9 cellular contexts compared by ENCODE assay signal in genomic region chr16:88628512-88628974, GRCh38. TPM values are rescaled to one million over a fixed set of nuclear protein-coding genes. Genes with fewer than 3 reads are reported as not detected.
DNase-seq lines count a peak whose midpoint lies in the region; TF ChIP-seq lines count a peak whose summit lies in the region.
"Had no signal": no experiment of that assay in that cellular context is flagged by ENCODE, and none has a peak within 500 bp of the region (broad histone marks: within the 10 kb centered on the region; RNA-seq: fewer than 3 reads in every experiment).

No MANE protein-coding gene starts in this region.

- peak; percentile 37 for TF ChIP-seq CTCF in Loucy (conservative IDR thresholded peaks at IDR 0.05; ENCODE audit: low read length)
- TF ChIP-seq CTCF in endodermal cell (conservative IDR thresholded peaks at IDR 0.05): peak; percentile 84
- TF ChIP-seq CTCF in neural progenitor cell (IDR thresholded peaks at IDR 0.05): peak; percentile 66

- H3K4me1 Mint-ChIP-seq in endodermal cell: no peaks in the 10 kb centered on the region
- no peaks in the 10 kb centered on the region for H3K4me1 Mint-ChIP-seq in neural progenitor cell

- H3K4me3 ChIP-seq in Loucy (ENCODE audit: low read length, poor library complexity, severe bottlenecking) (no peak overlapping the region), endodermal cell (ENCODE audit: low read length) (no peak overlapping the region), neural progenitor cell (no peak overlapping the region)

- H3K79me2 ChIP-seq in Loucy (ENCODE audit: insufficient read depth, low read length) (no peaks in the 10 kb centered on the region), neural progenitor cell (ENCODE audit: low read depth) (no peaks in the 10 kb centered on the region)

- H3K36me3 ChIP-seq in Loucy (ENCODE audit: insufficient read depth, low read length): peaks cover 27% of the 10 kb centered on the region; the same call in 1 of the 2 replicates
- peaks cover 62% of the 10 kb centered on the region for H3K36me3 ChIP-seq in endodermal cell (ENCODE audit: control insufficient read depth, insufficient read depth, low read length)
- H3K36me3 ChIP-seq in neural progenitor cell: no peaks in the 10 kb centered on the region

- no peak overlapping the region for H3K9ac ChIP-seq in Loucy (ENCODE audit: low read depth, low read length, poor library complexity, severe bottlenecking)
- H3K9ac ChIP-seq in endodermal cell (ENCODE audit: extremely low read depth, low read length, poor library complexity, severe bottlenecking): no peak overlapping the region
- no peak overlapping the region for H3K9ac ChIP-seq in neural progenitor cell

- H3K9me3 ChIP-seq in Loucy (ENCODE audit: insufficient read depth, low read depth, low read length) (no peaks in the 10 kb centered on the region), endodermal cell (ENCODE audit: control insufficient read depth, low read length) (no peaks in the 10 kb centered on the region), neural progenitor cell (ENCODE audit: low read depth) (no peaks in the 10 kb centered on the region)

- no peaks in the 10 kb centered on the region for H3F3A ChIP-seq in Loucy (ENCODE audit: low read depth)
- peaks cover 16% of the 10 kb centered on the region for H3F3A ChIP-seq in neural progenitor cell (ENCODE audit: low read depth)

- H3K27ac ChIP-seq in endodermal cell (ENCODE audit: low read depth, low read length) (no peak overlapping the region), neural progenitor cell (peak overlapping the region; percentile 29)

- H4K20me1 ChIP-seq in Loucy (ENCODE audit: insufficient read depth, low read length, poor library complexity, severe bottlenecking) (no peaks in the 10 kb centered on the region), neural progenitor cell (ENCODE audit: low read depth) (peaks cover 13% of the 10 kb centered on the region)

- WGBS in endodermal cell (ENCODE audit: insufficient coverage in 1 of 2, insufficient read length in 1 of 2), 2 experiments: 82 to 84% methylated on average over 10 to 12 of the region's 12 CpGs

- no peaks in the 10 kb centered on the region for H3K9me3 Mint-ChIP-seq in endodermal cell
- no peaks in the 10 kb centered on the region for H3K9me3 Mint-ChIP-seq in neural progenitor cell

- peak; percentile 61 for DNase-seq in DMS53 (lab: John Stamatoyannopoulos, UW)
- DNase-seq in DMS53 treated with DMSO at 0.1 percent for 48 hours (lab: John Stamatoyannopoulos, UW; ENCODE audit: unreplicated experiment): no peak
- DNase-seq in endodermal cell: peak; percentile 93
- DNase-seq in neural progenitor cell (ENCODE audit: low spot score): peak; percentile 72
- no peak for DNase-seq in NCI-H345 treated with DMSO at 0.1 percent for 48 hours (lab: John Stamatoyannopoulos, UW; ENCODE audit: unreplicated experiment)
- DNase-seq in NK-92 treated with Interleukin-12 subunit alpha and Interleukin-12 subunit beta, amount 100 ng/mL, for 24 hours (lab: John Stamatoyannopoulos, UW): no peak
- DNase-seq in DMS153 (lab: John Stamatoyannopoulos, UW): no peak

- H2AFZ ChIP-seq in Loucy (ENCODE audit: low read length) (no peak overlapping the region), neural progenitor cell (replicated peaks) (no peak overlapping the region)

- H3K36me3 Mint-ChIP-seq in endodermal cell (ENCODE audit: low read depth) (peaks cover 60% of the 10 kb centered on the region), neural progenitor cell (peaks cover 7% of the 10 kb centered on the region)

- no peaks in the 10 kb centered on the region for H3K4me1 ChIP-seq in Loucy (ENCODE audit: insufficient read depth, low read length, poor library complexity, severe bottlenecking)
- H3K4me1 ChIP-seq in endodermal cell (ENCODE audit: control insufficient read depth, insufficient read depth, low read length): peaks cover 8% of the 10 kb centered on the region
- H3K4me1 ChIP-seq in neural progenitor cell: no peaks in the 10 kb centered on the region

- H3K27me3 ChIP-seq in Loucy (ENCODE audit: insufficient read depth, low read length, poor library complexity, severe bottlenecking): no peaks in the 10 kb centered on the region
- no peaks in the 10 kb centered on the region for H3K27me3 ChIP-seq in endodermal cell (ENCODE audit: control insufficient read depth, insufficient read depth, low read length, poor library complexity, severe bottlenecking)
- no peaks in the 10 kb centered on the region for H3K27me3 ChIP-seq in neural progenitor cell

- no peak overlapping the region for H3K4me3 Mint-ChIP-seq in endodermal cell
- H3K4me3 Mint-ChIP-seq in neural progenitor cell: no peak overlapping the region

- no peak overlapping the region for H3K4me2 ChIP-seq in Loucy (ENCODE audit: low read depth, low read length, poor library complexity, severe bottlenecking)
- no peak overlapping the region for H3K4me2 ChIP-seq in neural progenitor cell

- no peaks in the 10 kb centered on the region for H3K27me3 Mint-ChIP-seq in endodermal cell (ENCODE audit: insufficient read depth)
- peaks cover 5% of the 10 kb centered on the region for H3K27me3 Mint-ChIP-seq in neural progenitor cell (ENCODE audit: insufficient read depth, low read depth)

- H3K27ac Mint-ChIP-seq in endodermal cell (peak overlapping the region; percentile 48), neural progenitor cell (no peak overlapping the region)

- no peaks in the 10 kb centered on the region for H3K9me2 ChIP-seq in Loucy (replicated peaks; ENCODE audit: low read depth, low read length)

RNA-seq across cellular contexts. Expression of gene IL17C, which starts 9.8 kb away (rescaled TPM):
- total RNA-seq in endodermal cell (not detected), neural progenitor cell (ENCODE audit: low replicate concordance) (not detected in 2 replicates)
- not detected for polyA plus RNA-seq in endodermal cell (2013, experiment 1 of 2)
- polyA plus RNA-seq in endodermal cell (2013, experiment 2 of 2): not detected
- total RNA-seq: mucosa of gallbladder had no signal

RNA-seq across cellular contexts. Expression of gene CYBA, which starts 22.3 kb away (rescaled TPM):
- total RNA-seq in endodermal cell (100 to 1,000 TPM; 188 to 220 TPM), neural progenitor cell (ENCODE audit: low replicate concordance) (29.9 and 101 TPM in 2 replicates)
- polyA plus RNA-seq in endodermal cell (2013, experiment 1 of 2): 63.0 TPM
- polyA plus RNA-seq in endodermal cell (2013, experiment 2 of 2): 54.6 TPM

RNA-seq across cellular contexts. Expression of gene MVD, which starts 34.3 kb away (rescaled TPM):
- total RNA-seq in endodermal cell (10 to 100 TPM; 79.8 to 81.4 TPM), neural progenitor cell (ENCODE audit: low replicate concordance) (12.7 and 53.7 TPM in 2 replicates)
- 111 TPM for polyA plus RNA-seq in endodermal cell (2013, experiment 1 of 2)
- 106 TPM for polyA plus RNA-seq in endodermal cell (2013, experiment 2 of 2)

RNA-seq across cellular contexts. Expression of gene SNAI3, which starts 57.8 kb away (rescaled TPM):
- 1 to 10 TPM in 1 of 2 donors, under 1 TPM in 1; 0.77 to 2.1 TPM for total RNA-seq in endodermal cell
- 0.75 TPM for polyA plus RNA-seq in endodermal cell (2013, experiment 1 of 2)
- polyA plus RNA-seq in endodermal cell (2013, experiment 2 of 2): 0.46 TPM
- 0.71 TPM in 1 of 2 replicates, not detected in the other for total RNA-seq in neural progenitor cell (ENCODE audit: low replicate concordance)

RNA-seq across cellular contexts. Expression of gene ZC3H18, which starts 58.3 kb away (rescaled TPM):
- total RNA-seq in endodermal cell (10 to 100 TPM; 75.4 to 76.6 TPM), neural progenitor cell (ENCODE audit: low replicate concordance) (24.2 and 38.6 TPM in 2 replicates)
- 68.2 TPM for polyA plus RNA-seq in endodermal cell (2013, experiment 1 of 2)
- polyA plus RNA-seq in endodermal cell (2013, experiment 2 of 2): 57.8 TPM

Comparison
In these comparisons a context has a peak if more than half of its experiments do, and no peak if none do; other contexts are left out.
1. DNase-seq: peak in DMS53 (single experiment), endodermal cell (single experiment) and neural progenitor cell (single experiment); none in DMS53 treated with DMSO at 0.1 percent for 48 hours (single experiment), NCI-H345 treated with DMSO at 0.1 percent for 48 hours (single experiment), NK-92 treated with Interleukin-12 subunit alpha and Interleukin-12 subunit beta, amount 100 ng/mL, for 24 hours (single experiment) and DMS153 (single experiment).
2. Peak in every context shown above with its lines, with median percentiles within 50 percentile points of each other: CTCF ChIP-seq.